ENCODE assay signal across 7 cellular contexts in genomic region chr3:72055436-72055835, GRCh38.
"Had no signal": no experiment of that assay in that cellular context is flagged by ENCODE, and none has a peak within 500 bp of the region (broad histone marks: within the 10 kb centered on the region; RNA-seq: fewer than 3 reads in every experiment).

No MANE protein-coding gene starts in this region.

- ATAC-seq: GM23338, HCT116, K562 had no signal

- DNase-seq: H7, HFFc6, IMR-90, KG1 had no signal
